Comparison of ENCODE assay signal across 24 cellular contexts in the genomic region with DNA sequence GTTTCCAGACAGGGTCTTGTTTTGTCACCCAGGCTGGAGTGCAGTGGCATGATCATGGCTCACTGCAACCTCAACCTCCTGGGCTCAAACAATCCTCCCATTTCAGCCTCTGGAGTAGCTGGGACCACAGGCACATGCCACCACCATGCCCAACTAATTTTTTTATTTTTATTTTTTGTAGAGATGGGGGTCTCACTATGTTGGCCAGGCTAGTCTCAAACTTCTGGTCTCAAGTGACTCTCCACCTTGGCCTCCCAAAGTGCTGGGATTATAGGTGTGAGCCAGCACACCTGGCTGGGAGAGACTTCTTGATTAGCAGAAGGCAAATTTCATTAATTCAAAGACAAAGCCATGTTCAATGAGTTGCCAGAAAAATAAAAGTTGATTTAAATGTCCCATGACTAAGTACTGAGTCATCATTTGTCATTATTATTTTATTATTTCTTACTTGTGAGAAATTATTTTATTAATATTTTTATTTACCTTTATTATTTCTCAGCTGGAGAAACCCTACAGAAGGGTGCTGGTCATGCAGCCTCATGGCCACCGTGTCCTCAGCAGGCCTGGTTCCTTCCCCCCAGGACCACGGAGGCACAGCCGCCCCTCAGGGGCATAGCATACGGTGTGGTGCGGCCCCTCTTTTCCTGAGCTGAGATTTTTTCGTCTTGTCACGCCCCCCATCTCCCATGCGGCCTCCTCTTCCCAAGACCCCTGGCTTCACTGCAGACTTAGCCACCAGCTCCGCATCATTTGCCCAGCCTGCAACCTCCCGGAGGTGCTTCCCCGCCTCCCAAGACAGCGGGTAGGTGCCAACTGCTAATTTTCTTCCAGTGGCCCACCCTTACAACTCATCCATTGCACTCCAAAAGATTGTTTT. TPM values are rescaled to one million over a fixed set of nuclear protein-coding genes. Genes with fewer than 3 reads are reported as not detected.
"Had no signal": no experiment of that assay in that cellular context is flagged by ENCODE, and none has a peak within 500 bp of the region (broad histone marks: within the 10 kb centered on the region; RNA-seq: fewer than 3 reads in every experiment).

No MANE protein-coding gene starts in this region.

- H3K27ac ChIP-seq: colonic mucosa, esophagus squamous epithelium, foreskin keratinocyte, neutrophil, psoas muscle, spleen, stomach had no signal

- H3K4me3 ChIP-seq: colonic mucosa, esophagus squamous epithelium, mucosa of descending colon, psoas muscle, spleen, stomach had no signal

- H3K4me1 Mint-ChIP-seq: immature natural killer cell; stimulated activated memory B cell treated with anti-CD40 and anti-IgM and Interleukin-4, amounts not matched to agents 10 μg/mL and 1 μg/mL and 100 μg/mL, for 72 hours had no signal

- H3K9me3 ChIP-seq: colonic mucosa, esophagus squamous epithelium, mucosa of descending colon, neutrophil, psoas muscle, spleen, stomach had no signal

- H3K4me1 ChIP-seq: colonic mucosa, esophagus squamous epithelium, foreskin keratinocyte, psoas muscle, spleen had no signal

- H3K36me3 ChIP-seq: colonic mucosa, esophagus squamous epithelium, neutrophil, spleen, stomach had no signal

- H3K36me3 Mint-ChIP-seq: immature natural killer cell; stimulated activated memory B cell treated with anti-CD40 and anti-IgM and Interleukin-4, amounts not matched to agents 10 μg/mL and 1 μg/mL and 100 μg/mL, for 72 hours had no signal

- ATAC-seq: foreskin keratinocyte; left colon; mucosa of descending colon; naive thymus-derived CD8-positive, alpha-beta T cell; psoas muscle; sciatic nerve; stimulated activated memory B cell treated with anti-CD40 and anti-IgM and Interleukin-4, amounts not matched to agents 10 μg/mL and 1 μg/mL and 100 μg/mL, for 72 hours had no signal

- H3K4me3 Mint-ChIP-seq: immature natural killer cell; naive thymus-derived CD8-positive, alpha-beta T cell; stimulated activated memory B cell treated with anti-CD40 and anti-IgM and Interleukin-4, amounts not matched to agents 10 μg/mL and 1 μg/mL and 100 μg/mL, for 72 hours had no signal

- H3K27ac Mint-ChIP-seq: immature natural killer cell; naive thymus-derived CD8-positive, alpha-beta T cell; stimulated activated memory B cell treated with anti-CD40 and anti-IgM and Interleukin-4, amounts not matched to agents 10 μg/mL and 1 μg/mL and 100 μg/mL, for 72 hours had no signal

- DNase-seq: cerebellar nuclear complex; colonic mucosa; effector CD8-positive, alpha-beta T cell; esophagus squamous epithelium; foreskin keratinocyte; immature natural killer cell; left colon; mammary epithelial cell; mucosa of descending colon; naive thymus-derived CD8-positive, alpha-beta T cell; psoas muscle; retina; spleen; stimulated activated CD4-positive, alpha-beta T cell treated with anti-CD3 and anti-CD28 coated beads, Interleukin-15, amount 100 ng/mL, for 24 hours; stimulated activated CD4-positive, alpha-beta T cell treated with anti-CD3 and anti-CD28 coated beads, Interleukin-1b, Interleukin-23, amount 100 ng/mL, for 48 hours; stimulated activated CD4-positive, alpha-beta T cell treated with anti-CD3 and anti-CD28 coated beads, Interleukin-4, amount 100 ng/mL, for 24 hours; trophoblast cell had no signal

- H3K9me3 Mint-ChIP-seq: immature natural killer cell; stimulated activated memory B cell treated with anti-CD40 and anti-IgM and Interleukin-4, amounts not matched to agents 10 μg/mL and 1 μg/mL and 100 μg/mL, for 72 hours had no signal

RNA-seq across cellular contexts. Expression of gene SIM2, which starts 55.3 kb away (rescaled TPM):
- total RNA-seq: dermis microvascular lymphatic vessel endothelial cell; foreskin keratinocyte; liver; mucosa of descending colon; naive thymus-derived CD8-positive, alpha-beta T cell; sciatic nerve; spleen had no signal
- polyA plus RNA-seq: foreskin keratinocyte, immature natural killer cell, mammary epithelial cell, neural cell, spleen had no signal
